Comparison of ENCODE assay signal across 9 cellular contexts in the genomic region with DNA sequence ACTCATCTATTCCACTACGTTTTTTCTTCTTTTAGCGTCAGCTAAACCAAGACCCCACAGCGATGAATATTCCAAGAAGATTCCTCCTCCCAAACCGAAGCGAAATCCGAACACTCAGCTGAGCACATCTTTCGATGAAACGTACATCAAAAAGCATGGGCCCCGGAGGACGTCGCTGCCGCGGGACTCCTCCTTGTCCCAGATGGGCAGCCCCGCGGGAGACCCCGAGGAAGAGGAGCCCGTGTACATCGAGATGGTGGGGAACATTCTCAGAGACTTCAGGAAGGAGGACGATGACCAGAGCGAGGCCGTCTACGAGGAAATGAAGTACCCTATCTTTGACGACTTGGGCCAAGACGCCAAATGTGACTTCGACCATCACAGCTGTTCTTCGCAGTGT.
"Had no signal": no experiment of that assay in that cellular context is flagged by ENCODE, and none has a peak within 500 bp of the region (broad histone marks: within the 10 kb centered on the region; RNA-seq: fewer than 3 reads in every experiment).

No MANE protein-coding gene starts in this region.

- H3K4me1 ChIP-seq: HAP-1 had no signal

- H3K27ac ChIP-seq: GM23248, HL-60 had no signal

- H3K27ac Mint-ChIP-seq: HFFc6, IgD-negative memory B cell had no signal

- H3K4me1 Mint-ChIP-seq: IgD-negative memory B cell had no signal

- ATAC-seq: HCT116, HepG2 had no signal

- DNase-seq: GM23248, GOT3, HFFc6, KBM-7 had no signal

- H3K36me3 Mint-ChIP-seq: IgD-negative memory B cell had no signal

- H3K4me3 ChIP-seq: GM23248, HAP-1 had no signal

- H3K4me3 Mint-ChIP-seq: HFFc6, IgD-negative memory B cell had no signal

- H3K36me3 ChIP-seq: HAP-1 had no signal

- H3K9me3 ChIP-seq: HAP-1 had no signal

- H3K27me3 Mint-ChIP-seq: IgD-negative memory B cell had no signal

- H3K9me3 Mint-ChIP-seq: HFFc6 had no signal
